In the genomic region with DNA sequence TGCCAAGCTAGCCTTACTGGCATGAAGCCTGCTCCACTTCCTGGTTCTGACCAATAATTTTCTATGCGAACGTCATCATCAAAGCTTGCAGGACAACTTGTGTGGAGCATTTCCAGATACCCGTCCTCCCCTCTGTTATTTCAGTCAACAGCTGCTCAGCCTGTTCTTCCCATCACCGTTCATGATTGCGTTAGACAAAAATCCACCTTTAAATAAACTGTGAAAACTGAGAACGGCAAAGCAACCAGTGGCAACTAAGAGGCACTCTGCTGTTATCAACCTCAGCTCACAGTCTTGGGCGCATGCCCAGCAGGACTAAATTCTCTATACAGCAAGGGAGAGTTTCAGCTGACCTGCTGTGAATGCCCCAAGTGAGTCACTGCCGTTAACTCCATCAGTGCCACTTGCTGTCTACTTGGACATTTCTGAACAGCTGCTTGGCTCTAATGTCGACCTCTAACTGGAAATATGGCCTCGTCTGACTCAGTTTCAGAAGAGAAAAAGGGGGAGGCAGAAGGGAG, we compare ENCODE assay signal across 8 cellular contexts.
A peak's percentile ranks its signal among the peaks of the same experiment; 100 is the strongest.
DNase-seq lines count a peak whose midpoint lies in the region; ATAC-seq and TF ChIP-seq lines count a peak whose summit lies in the region.

No MANE protein-coding gene starts in this region.

- peak overlapping the region; percentile 63 for H3K27ac ChIP-seq in SJSA1
- H3K27ac ChIP-seq in osteoblast (ENCODE audit: low read depth, low read length), result peak overlapping the region; percentile 95

- peaks cover 4% of the 10 kb centered on the region for H3K4me1 Mint-ChIP-seq in stimulated activated naive CD8-positive, alpha-beta T cell treated with anti-CD3 and anti-CD28 coated beads, Interleukin-15, amount 100 ng/mL, for 72 hours

- H3K4me3 Mint-ChIP-seq in stimulated activated naive CD8-positive, alpha-beta T cell treated with anti-CD3 and anti-CD28 coated beads, Interleukin-15, amount 100 ng/mL, for 72 hours, result no peak overlapping the region

- H3K4me3 ChIP-seq in SJSA1, result peak overlapping the region; percentile 21
- peak overlapping the region; percentile 50 for H3K4me3 ChIP-seq in osteoblast (ENCODE audit: insufficient read depth, low read length)
- no peak overlapping the region for H3K4me3 ChIP-seq in HAP-1

- peak; percentile 18 for TF ChIP-seq CTCF in osteoblast (IDR thresholded peaks at IDR 0.05; ENCODE audit: extremely low read depth, low read depth, low read length)

- H4K20me1 ChIP-seq in osteoblast (ENCODE audit: insufficient read depth, low read length), result no peaks in the 10 kb centered on the region

- no peaks in the 10 kb centered on the region for H3K36me3 ChIP-seq in SJSA1
- no peaks in the 10 kb centered on the region for H3K36me3 ChIP-seq in osteoblast (ENCODE audit: insufficient read depth, low read length)
- H3K36me3 ChIP-seq in HAP-1 (replicated peaks), result no peaks in the 10 kb centered on the region

- peak overlapping the region; percentile 79 for H3K4me2 ChIP-seq in osteoblast (ENCODE audit: insufficient read depth, low read length)

- peak; percentile 14 for ATAC-seq in stimulated activated naive CD8-positive, alpha-beta T cell treated with anti-CD3 and anti-CD28 coated beads, Interleukin-15, Interleukin-2, amounts not matched to agents 100 U/mL and 50 U/mL, for 24 hours
- no peak for ATAC-seq in stimulated activated naive CD8-positive, alpha-beta T cell treated with anti-CD3 and anti-CD28 coated beads, Interleukin-15, amount 100 ng/mL, for 72 hours

- peaks cover 39% of the 10 kb centered on the region for H3K4me1 ChIP-seq in SJSA1 (replicated peaks)
- H3K4me1 ChIP-seq in osteoblast (ENCODE audit: insufficient read depth, low read length), result peaks cover 46% of the 10 kb centered on the region
- H3K4me1 ChIP-seq in HAP-1, result no peaks in the 10 kb centered on the region

- no peak for DNase-seq in stimulated activated naive CD8-positive, alpha-beta T cell treated with anti-CD3 and anti-CD28 coated beads, Interleukin-15, Interleukin-2, amounts not matched to agents 100 U/mL and 50 U/mL, for 24 hours
- DNase-seq in stimulated activated naive CD8-positive, alpha-beta T cell treated with anti-CD3 and anti-CD28 coated beads, Interleukin-15, amount 100 ng/mL, for 72 hours, result no peak
- DNase-seq in SJSA1 (ENCODE audit: low read depth in 1 of 2, low spot score in 2 of 2) (peak; percentile 91 to 94), fibroblast of the conjunctiva (ENCODE audit: low read depth) (peak; percentile 96), osteoblast (ENCODE audit: insufficient read length, low spot score, missing footprints) (peak; percentile 44), HAP-1 (ENCODE audit: low spot score in 2 of 2) (no peak)
- no peak for DNase-seq in activated CD8-positive, alpha-beta memory T cell treated with anti-CD3 and anti-CD28 coated beads, Interleukin-2, amount 50 U/mL, for 48 hours
- DNase-seq in activated effector memory CD4-positive, alpha-beta T cell treated with Interleukin-2 at 50 U/mL for 16 hours, result no peak

- H3K79me2 ChIP-seq in osteoblast (ENCODE audit: insufficient read depth, low read length), result no peaks in the 10 kb centered on the region

- H3K9me3 ChIP-seq in SJSA1 (replicated peaks) (no peaks in the 10 kb centered on the region), osteoblast (ENCODE audit: low read depth, low read length) (no peaks in the 10 kb centered on the region), HAP-1 (no peaks in the 10 kb centered on the region)

- in situ Hi-C loops in HAP-1 (cut with MboI; ENCODE audit: low sequenced_read_pairs), result no loop called here

- H3K27me3 ChIP-seq in SJSA1 (replicated peaks) (no peaks in the 10 kb centered on the region), osteoblast (ENCODE audit: insufficient read depth, low read length) (no peaks in the 10 kb centered on the region), HAP-1 (ENCODE audit: low read depth) (no peaks in the 10 kb centered on the region)

- peak overlapping the region in 1 of 2 donors; percentile 47 for H3K27ac Mint-ChIP-seq in stimulated activated naive CD8-positive, alpha-beta T cell treated with anti-CD3 and anti-CD28 coated beads, Interleukin-15, amount 100 ng/mL, for 72 hours

- peak overlapping the region; percentile 38 for H2AFZ ChIP-seq in osteoblast (ENCODE audit: low read length)

- peaks cover 0 to 9% of the 10 kb centered on the region in 2 donors for H3K9me3 Mint-ChIP-seq in stimulated activated naive CD8-positive, alpha-beta T cell treated with anti-CD3 and anti-CD28 coated beads, Interleukin-15, amount 100 ng/mL, for 72 hours

- no peaks in the 10 kb centered on the region for H3K27me3 Mint-ChIP-seq in stimulated activated naive CD8-positive, alpha-beta T cell treated with anti-CD3 and anti-CD28 coated beads, Interleukin-15, amount 100 ng/mL, for 72 hours

Comparison
In these comparisons a context has a peak if more than half of its experiments do, and no peak if none do; other contexts are left out.
1. DNase-seq: peak in SJSA1 (2 of 2), fibroblast of the conjunctiva (single experiment) and osteoblast (single experiment); none in stimulated activated naive CD8-positive, alpha-beta T cell treated with anti-CD3 and anti-CD28 coated beads, Interleukin-15, Interleukin-2, amounts not matched to agents 100 U/mL and 50 U/mL, for 24 hours (single experiment), stimulated activated naive CD8-positive, alpha-beta T cell treated with anti-CD3 and anti-CD28 coated beads, Interleukin-15, amount 100 ng/mL, for 72 hours (0 of 2), activated CD8-positive, alpha-beta memory T cell treated with anti-CD3 and anti-CD28 coated beads, Interleukin-2, amount 50 U/mL, for 48 hours (single experiment), HAP-1 (0 of 2) and activated effector memory CD4-positive, alpha-beta T cell treated with Interleukin-2 at 50 U/mL for 16 hours (single experiment).